8 cellular contexts compared by ENCODE assay signal in genomic region chr13:30112602-30113435, GRCh38.
A peak's percentile ranks its signal among the peaks of the same experiment; 100 is the strongest.
DNase-seq lines count a peak whose midpoint lies in the region; ATAC-seq and TF ChIP-seq lines count a peak whose summit lies in the region.

No MANE protein-coding gene starts in this region.

- ATAC-seq in GM19043 (IDR thresholded peaks at IDR 0.05; ENCODE audit: low read depth, unreplicated experiment), result peak; percentile 42

- peaks cover 4% of the 10 kb centered on the region for H3K27me3 Mint-ChIP-seq in activated T-helper 2 cell treated with anti-CD3 and anti-CD28 coated beads, Interferon-gamma antibody, Interleukin-2, Interleukin-4, amounts not matched to agents 10 μg/mL and 5 μg/mL and 100 μg/mL, durations not matched to agents 14 hours and 24 hours and 36 hours (ENCODE audit: low read depth)

- H3K4me3 Mint-ChIP-seq in activated T-helper 2 cell treated with anti-CD3 and anti-CD28 coated beads, Interferon-gamma antibody, Interleukin-2, Interleukin-4, amounts not matched to agents 10 μg/mL and 5 μg/mL and 100 μg/mL, durations not matched to agents 14 hours and 24 hours and 36 hours (ENCODE audit: low read depth), result peak overlapping the region; percentile 50

- peaks cover 22% of the 10 kb centered on the region for H3K4me1 Mint-ChIP-seq in activated T-helper 2 cell treated with anti-CD3 and anti-CD28 coated beads, Interferon-gamma antibody, Interleukin-2, Interleukin-4, amounts not matched to agents 10 μg/mL and 5 μg/mL and 100 μg/mL, durations not matched to agents 14 hours and 24 hours and 36 hours (ENCODE audit: low read depth)

- H3K27ac Mint-ChIP-seq in activated T-helper 2 cell treated with anti-CD3 and anti-CD28 coated beads, Interferon-gamma antibody, Interleukin-2, Interleukin-4, amounts not matched to agents 10 μg/mL and 5 μg/mL and 100 μg/mL, durations not matched to agents 14 hours and 24 hours and 36 hours, result no peak overlapping the region

- DNase-seq in AG10803 (ENCODE audit: low read depth) (peak; percentile 95), SHP77 (lab: John Stamatoyannopoulos, UW) (peak; percentile 60 to 65), fibroblast of the conjunctiva (ENCODE audit: low read depth) (peak; percentile 84), non-pigmented ciliary epithelial cell (ENCODE audit: low read depth) (peak; percentile 62), stromal cell of bone marrow (ENCODE audit: low read depth) (peak; percentile 93)
- DNase-seq in activated T-helper 2 cell treated with anti-CD3 and anti-CD28 coated beads, Interferon-gamma antibody, Interleukin-2, Interleukin-4, amounts not matched to agents 10 μg/mL and 5 μg/mL and 100 μg/mL, durations not matched to agents 14 hours and 24 hours and 36 hours (ENCODE audit: low spot score), result peak; percentile 71

- H3K36me3 Mint-ChIP-seq in activated T-helper 2 cell treated with anti-CD3 and anti-CD28 coated beads, Interferon-gamma antibody, Interleukin-2, Interleukin-4, amounts not matched to agents 10 μg/mL and 5 μg/mL and 100 μg/mL, durations not matched to agents 14 hours and 24 hours and 36 hours (ENCODE audit: low read depth), result no peaks in the 10 kb centered on the region

- TF ChIP-seq CTCF in AG10803 (conservative IDR thresholded peaks at IDR 0.05; ENCODE audit: low read length), result peak; percentile 100
- peak; percentile 95 for TF ChIP-seq CTCF in LNCAP (IDR thresholded peaks at IDR 0.05)

- H3K4me3 ChIP-seq in AG10803 (ENCODE audit: low read length), result peak overlapping the region; percentile 22

- intact Hi-C loops in activated T-helper 2 cell treated with anti-CD3 and anti-CD28 coated beads, Interferon-gamma antibody, Interleukin-2, Interleukin-4, amounts not matched to agents 10 μg/mL and 5 μg/mL and 100 μg/mL, durations not matched to agents 14 hours and 24 hours and 36 hours (cut with micrococcal nuclease), result loop anchor here (1.0 to 10.0 kb wide), 3 partner anchors 178 to 608 kb away; partner anchors contain the start of gene UBL3

- no peaks in the 10 kb centered on the region for H3K9me3 Mint-ChIP-seq in activated T-helper 2 cell treated with anti-CD3 and anti-CD28 coated beads, Interferon-gamma antibody, Interleukin-2, Interleukin-4, amounts not matched to agents 10 μg/mL and 5 μg/mL and 100 μg/mL, durations not matched to agents 14 hours and 24 hours and 36 hours

Comparison
In these comparisons a context has a peak if more than half of its experiments do, and no peak if none do; other contexts are left out.
1. Peak in every context shown above with its lines: DNase-seq, ATAC-seq and H3K4me3 ChIP-seq.